In genomic region chr14:36518031-36518585, GRCh38 we compare ENCODE assay signal across 23 cellular contexts. TPM values are rescaled to one million over a fixed set of nuclear protein-coding genes. Genes with fewer than 3 reads are reported as not detected.
DNase-seq lines count a peak whose midpoint lies in the region; ATAC-seq and TF ChIP-seq lines count a peak whose summit lies in the region.
"Had no signal": no experiment of that assay in that cellular context is flagged by ENCODE, and none has a peak within 500 bp of the region (broad histone marks: within the 10 kb centered on the region; RNA-seq: fewer than 3 reads in every experiment).

No MANE protein-coding gene starts in this region.

- peaks cover 99% of the 10 kb centered on the region for H3K27me3 ChIP-seq in neural cell (ENCODE audit: insufficient read depth, low read depth, low read length)
- peaks cover 0 to 5% of the 10 kb centered on the region in 2 donors for H3K27me3 ChIP-seq in aorta (ENCODE audit: control insufficient read depth in 1 of 2, insufficient read depth in 2 of 2, low read length in 1 of 2)

- TF ChIP-seq RAD21 in neural cell (conservative IDR thresholded peaks at IDR 0.05), result no peak

- H3F3A ChIP-seq in neural cell (ENCODE audit: insufficient read depth, low read length, poor library complexity, severe bottlenecking), result no peaks in the 10 kb centered on the region

- no peaks in the 10 kb centered on the region for H3K9me2 ChIP-seq in neural cell (ENCODE audit: insufficient read depth, low read length)

- peak; percentile 80 for DNase-seq in DMS79 treated with DMSO at 0.1 percent for 48 hours (lab: John Stamatoyannopoulos, UW)
- DNase-seq in DMS79 (lab: John Stamatoyannopoulos, UW), result no peak
- DNase-seq in AG08396 (ENCODE audit: low spot score), result peak; percentile 11
- DNase-seq in astrocyte of the hippocampus (ENCODE audit: low read depth, low spot score), result peak; percentile 18
- no peak for DNase-seq in aorta
- DNase-seq in GOT3 (lab: John Stamatoyannopoulos, UW), result no peak
- DNase-seq: activated CD8-positive, alpha-beta memory T cell treated with anti-CD3 and anti-CD28 coated beads, Interleukin-2, amount 10 ng/mL, durations not matched to agents 7 days and 5 days; activated effector memory CD4-positive, alpha-beta T cell treated with Interleukin-2 at 50 U/mL for 16 hours; DMS153; esophagus squamous epithelium; GM23248; NCI-H2107; Peyer's patch; small intestine; stimulated activated CD4-positive, alpha-beta T cell treated with anti-CD3 and anti-CD28 coated beads, Interleukin-4, amount 100 ng/mL, for 4 hours; T1000 had no signal

- no peaks in the 10 kb centered on the region for H3K79me2 ChIP-seq in neural cell (replicated peaks; ENCODE audit: insufficient read depth, low read length)

- no peak for TF ChIP-seq EP300 in neural cell (conservative IDR thresholded peaks at IDR 0.05; ENCODE audit: poor library complexity, severe bottlenecking)

- H3K9me3 ChIP-seq in neural cell (ENCODE audit: low read length), result peaks cover 5% of the 10 kb centered on the region
- no peaks in the 10 kb centered on the region for H3K9me3 ChIP-seq in aorta (ENCODE audit: control insufficient read depth, low read length)
- H3K9me3 ChIP-seq: esophagus squamous epithelium, Peyer's patch had no signal

- no peak overlapping the region for H3K4me2 ChIP-seq in neural cell (ENCODE audit: low read length)

- H3K27ac ChIP-seq in neural cell (ENCODE audit: low read length) (no peak overlapping the region), aorta (ENCODE audit: low read depth in 1 of 2, low read length in 2 of 2) (no peak overlapping the region)
- H3K27ac ChIP-seq: C4-2B, esophagus squamous epithelium, GM23248, Peyer's patch had no signal

- H3K4me1 ChIP-seq in aorta (ENCODE audit: control insufficient read depth in 1 of 2, insufficient read depth in 2 of 2, low read length in 2 of 2), result no peaks in the 10 kb centered on the region

- H3K36me3 ChIP-seq in neural cell (ENCODE audit: insufficient read depth, low read length) (no peaks in the 10 kb centered on the region), aorta (ENCODE audit: control insufficient read depth in 1 of 2, insufficient read depth in 2 of 2, low read length in 1 of 2) (no peaks in the 10 kb centered on the region)
- H3K36me3 ChIP-seq: esophagus squamous epithelium, Peyer's patch had no signal

- no peaks in the 10 kb centered on the region for H4K20me1 ChIP-seq in neural cell (ENCODE audit: insufficient read depth)

- intact Hi-C loops in aorta (cut with DNase I), result no loop called here

- H3K9ac ChIP-seq in neural cell (ENCODE audit: low read length), result no peak overlapping the region
- H3K9ac ChIP-seq: GM23248 had no signal

- WGBS in aorta, 2 donors, result 2 to 4% methylated on average over 26 to 34 of the region's 34 CpGs

- no peak overlapping the region for H2AFZ ChIP-seq in neural cell (ENCODE audit: low read depth, low read length)
- H2AFZ ChIP-seq: GM23248 had no signal

- peak overlapping the region; percentile 57 for H3K4me3 ChIP-seq in neural cell (ENCODE audit: low read length)
- no peak overlapping the region for H3K4me3 ChIP-seq in aorta (ENCODE audit: low read length in 2 of 2)
- H3K4me3 ChIP-seq: GM23248 had no signal

- TF ChIP-seq CTCF in neural cell (IDR thresholded peaks at IDR 0.05; ENCODE audit: poor library complexity, severe bottlenecking), result no peak

- no peak for ATAC-seq in aorta (ENCODE audit: low FRiP score)
- ATAC-seq in GM21360 (IDR thresholded peaks at IDR 0.05; ENCODE audit: unreplicated experiment), result no peak
- ATAC-seq: activated CD8-positive, alpha-beta memory T cell treated with anti-CD3 and anti-CD28 coated beads, Interleukin-2, amount 10 ng/mL, durations not matched to agents 7 days and 5 days had no signal

TF ChIP-seq in neural cell, 6 proteins besides CTCF, POLR2A, EP300 and RAD21:
- TF ChIP-seq REST (IDR thresholded peaks at IDR 0.05; ENCODE audit: borderline replicate concordance) (no peak), MXI1 (conservative IDR thresholded peaks at IDR 0.05; ENCODE audit: poor library complexity, severe bottlenecking) (no peak), SMC3 (conservative IDR thresholded peaks at IDR 0.05; ENCODE audit: poor library complexity) (no peak), POLR2AphosphoS5 (IDR thresholded peaks at IDR 0.05) (no peak), EZH2 (IDR thresholded peaks at IDR 0.05; ENCODE audit: borderline replicate concordance, insufficient read depth, low read length, poor library complexity, severe bottlenecking) (peak; percentile 12), TAF1 (IDR thresholded peaks at IDR 0.05; ENCODE audit: low read depth) (no peak)

RNA-seq across cellular contexts. Expression of gene NKX2-1, which starts 1.9 kb away (rescaled TPM):
- 1.5 and 5.0 TPM in 2 replicates for polyA plus RNA-seq in neural cell
- polyA minus RNA-seq in neural cell, result 1.5 and 1.7 TPM in 2 replicates
- not detected for total RNA-seq in aorta
- polyA plus RNA-seq in aorta, result under 1 TPM in 1 of 2 donors, not detected in 1; 0.13 TPM
- total RNA-seq: activated CD8-positive, alpha-beta memory T cell treated with anti-CD3 and anti-CD28 coated beads, Interleukin-2, amount 10 ng/mL, durations not matched to agents 7 days and 5 days; cardiac septum; esophagus squamous epithelium; GM23248; lung microvascular endothelial cell; myocyte; Peyer's patch had no signal
- polyA plus RNA-seq: adipose tissue, GM23248 had no signal

Comparison
In these comparisons a context has a peak if more than half of its experiments do, and no peak if none do; other contexts are left out.
1. DNase-seq: peak in DMS79 treated with DMSO at 0.1 percent for 48 hours (single experiment), AG08396 (single experiment) and astrocyte of the hippocampus (single experiment); none in DMS79 (single experiment), aorta (0 of 2) and GOT3 (single experiment).